1 cellular context compared by ENCODE assay signal in genomic region chr7:85078181-85078580, GRCh38.
A peak's percentile ranks its signal among the peaks of the same experiment; 100 is the strongest.
TF ChIP-seq lines count a peak whose summit lies in the region.

No MANE protein-coding gene starts in this region.

TF ChIP-seq in HEK293, 187 proteins besides CTCF, POLR2A, EP300 and RAD21 (continued from another document):
- TF ChIP-seq, protein P1, sequence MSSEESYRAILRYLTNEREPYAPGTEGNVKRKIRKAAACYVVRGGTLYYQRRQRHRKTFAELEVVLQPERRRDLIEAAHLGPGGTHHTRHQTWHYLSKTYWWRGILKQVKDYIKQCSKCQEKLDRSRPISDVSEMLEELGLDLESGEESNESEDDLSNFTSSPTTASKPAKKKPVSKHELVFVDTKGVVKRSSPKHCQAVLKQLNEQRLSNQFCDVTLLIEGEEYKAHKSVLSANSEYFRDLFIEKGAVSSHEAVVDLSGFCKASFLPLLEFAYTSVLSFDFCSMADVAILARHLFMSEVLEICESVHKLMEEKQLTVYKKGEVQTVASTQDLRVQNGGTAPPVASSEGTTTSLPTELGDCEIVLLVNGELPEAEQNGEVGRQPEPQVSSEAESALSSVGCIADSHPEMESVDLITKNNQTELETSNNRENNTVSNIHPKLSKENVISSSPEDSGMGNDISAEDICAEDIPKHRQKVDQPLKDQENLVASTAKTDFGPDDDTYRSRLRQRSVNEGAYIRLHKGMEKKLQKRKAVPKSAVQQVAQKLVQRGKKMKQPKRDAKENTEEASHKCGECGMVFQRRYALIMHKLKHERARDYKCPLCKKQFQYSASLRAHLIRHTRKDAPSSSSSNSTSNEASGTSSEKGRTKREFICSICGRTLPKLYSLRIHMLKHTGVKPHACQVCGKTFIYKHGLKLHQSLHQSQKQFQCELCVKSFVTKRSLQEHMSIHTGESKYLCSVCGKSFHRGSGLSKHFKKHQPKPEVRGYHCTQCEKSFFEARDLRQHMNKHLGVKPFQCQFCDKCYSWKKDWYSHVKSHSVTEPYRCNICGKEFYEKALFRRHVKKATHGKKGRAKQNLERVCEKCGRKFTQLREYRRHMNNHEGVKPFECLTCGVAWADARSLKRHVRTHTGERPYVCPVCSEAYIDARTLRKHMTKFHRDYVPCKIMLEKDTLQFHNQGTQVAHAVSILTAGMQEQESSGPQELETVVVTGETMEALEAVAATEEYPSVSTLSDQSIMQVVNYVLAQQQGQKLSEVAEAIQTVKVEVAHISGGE (tag by site-specific recombination; conservative IDR thresholded peaks at IDR 0.05; ENCODE audit: low read depth), result peak; percentile 47
- peak; percentile 39; the same call in 1 of the 2 replicates for TF ChIP-seq ZNF518A (tag by site-specific recombination; conservative IDR thresholded peaks at IDR 0.05; ENCODE audit: low read depth)
- TF ChIP-seq ZNF596 (tag by site-specific recombination; IDR thresholded peaks at IDR 0.05), result no peak
- TF ChIP-seq BCL11A (tag by site-specific recombination; IDR thresholded peaks at IDR 0.05; ENCODE audit: low read depth), result no peak
